21 cellular contexts compared by ENCODE assay signal in the genomic region with DNA sequence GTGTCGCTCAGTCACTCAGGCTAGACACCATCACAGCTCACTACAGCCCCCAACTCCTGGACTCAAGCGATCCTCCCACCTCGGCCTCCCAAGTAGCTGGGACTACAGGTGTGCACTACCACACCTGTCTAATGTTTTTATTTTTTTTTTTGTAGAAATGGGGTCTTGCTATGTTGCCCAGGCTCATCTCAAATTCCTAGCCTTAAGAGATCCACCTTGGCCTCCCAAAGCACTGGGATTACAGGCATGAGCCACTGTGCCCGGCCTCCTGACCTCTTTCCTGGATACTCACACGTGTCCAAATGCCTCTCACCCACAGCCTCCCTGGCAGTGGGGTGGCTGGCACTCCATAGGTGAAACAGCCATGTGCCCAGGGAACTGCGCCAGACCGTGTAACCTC. TPM values are rescaled to one million over a fixed set of nuclear protein-coding genes. Genes with fewer than 3 reads are reported as not detected.
DNase-seq lines count a peak whose midpoint lies in the region; ATAC-seq, FAIRE-seq and TF ChIP-seq lines count a peak whose summit lies in the region.
"Had no signal": no experiment of that assay in that cellular context is flagged by ENCODE, and none has a peak within 500 bp of the region (broad histone marks: within the 10 kb centered on the region; RNA-seq: fewer than 3 reads in every experiment).

No MANE protein-coding gene starts in this region.

- intact Hi-C loops in Right ventricle myocardium inferior (cut with DNase I), result no loop called here
- intact Hi-C loops in cardiac septum (cut with DNase I), result no loop called here
- intact Hi-C loops in K562 (cut with micrococcal nuclease), result no loop called here

- ATAC-seq in Right ventricle myocardium inferior, result no peak
- ATAC-seq in K562, result no peak
- ATAC-seq: A549; CD8-positive, alpha-beta T cell had no signal

- FAIRE-seq in K562 (lab: Jason Lieb, UNC), result no peak
- FAIRE-seq: A549, D721Med, G401.6, GM12891, GM19239 had no signal

- in situ Hi-C loops in K562 (cut with MboI), result no loop called here

- TF ChIP-seq CTCF in HEK293 (tag by site-specific recombination; IDR thresholded peaks at IDR 0.05) (no peak), K562 (IDR thresholded peaks at IDR 0.05 in 2 of 3, conservative IDR thresholded peaks at IDR 0.05 in 1 of 3; ENCODE audit: insufficient read depth in 2 of 3, low read depth in 1 of 3, low read length in 3 of 3) (no peak)

- no TSS peak for BruUV-seq in K562 (replicated peaks; lab: Mats Ljungman, UMichigan)

- H3K27ac ChIP-seq in HEK293 (ENCODE audit: extremely low read depth, low read depth, low read length), result no peak overlapping the region
- no peak overlapping the region for H3K27ac ChIP-seq in K562 (ENCODE audit: extremely low read depth, low read depth, low read length)
- H3K27ac ChIP-seq: 22Rv1; A549; BLaER1 treated with 17β-estradiol and CSF1 and Interleukin-3, amounts not matched to agents 10 nM and 100 nM; C4-2B had no signal

- WGBS in K562 (ENCODE audit: insufficient coverage, low coverage, missing lambda C conversion rate), result 86% methylated on average over 7 of the region's 7 CpGs

- no peaks in the 10 kb centered on the region for H3K9me1 ChIP-seq in K562 (ENCODE audit: control insufficient read depth, insufficient read depth, low read length)

- CTCF ChIA-PET in HEK293 (lab: Yijun Ruan, JAX), result interaction anchor here (1.7 kb wide), 1 partner anchor 12 kb away, joined by 6 read pairs; no protein-coding TSS in a partner anchor
- CTCF ChIA-PET in K562 (lab: Yijun Ruan, JAX; ENCODE audit: low intra/inter-chr PET ratio), result interaction anchor here (0.6 kb wide), 1 partner anchor 455 kb away, joined by 3 read pairs; no protein-coding TSS in a partner anchor

- H3K79me2 ChIP-seq in K562 (ENCODE audit: control insufficient read depth, insufficient read depth, low read length), result no peaks in the 10 kb centered on the region

- DNase-seq in Right ventricle myocardium inferior (ENCODE audit: missing footprints) (peak; percentile 53), cardiac septum (ENCODE audit: low spot score) (no peak), K562 (ENCODE audit: extremely low read depth in 1 of 4, low spot score in 3 of 4) (no peak), amniotic stem cell (lab: John Stamatoyannopoulos, UW) (no peak)
- DNase-seq in activated CD8-positive, alpha-beta memory T cell treated with anti-CD3 and anti-CD28 coated beads, Interleukin-2, amount 50 U/mL, for 48 hours, result no peak
- DNase-seq: AML-193; Caco-2; Calu3; CD4-positive, alpha-beta T cell; CD8-positive, alpha-beta T cell; DMS79 treated with DMSO at 0.1 percent for 48 hours; GF-D8 had no signal

- TF ChIP-seq RAD21 in K562 (CRISPR knock-in tag; conservative IDR thresholded peaks at IDR 0.05 in 1 of 2, IDR thresholded peaks at IDR 0.05 in 1 of 2), result no peak

- no peaks in the 10 kb centered on the region for H3K9me3 ChIP-seq in HEK293 (ENCODE audit: control insufficient read depth, insufficient read depth, low read depth, low read length)
- H3K9me3 ChIP-seq in K562 (replicated peaks; ENCODE audit: control insufficient read depth, insufficient read depth, low read depth, low read length), result no peaks in the 10 kb centered on the region
- H3K9me3 ChIP-seq: A549, Caco-2 had no signal

- no peaks in the 10 kb centered on the region for H4K20me1 ChIP-seq in K562 (replicated peaks; ENCODE audit: control insufficient read depth, insufficient read depth, low read length)
- H4K20me1 ChIP-seq: BLaER1 treated with 17β-estradiol and CSF1 and Interleukin-3, amounts not matched to agents 10 nM and 100 nM had no signal

- POLR2A ChIA-PET in HEK293 (lab: Yijun Ruan, JAX) (no interaction called here), K562 (lab: Yijun Ruan, JAX) (interaction anchor here (0.7 kb wide), 1 partner anchor 18 kb away, joined by 3 read pairs; no protein-coding TSS in a partner anchor)

- no peak overlapping the region for H3K9ac ChIP-seq in K562 (ENCODE audit: insufficient read depth in 1 of 2, low read depth in 2 of 2, low read length in 2 of 2)
- H3K9ac ChIP-seq: BLaER1 treated with 17β-estradiol and CSF1 and Interleukin-3, amounts not matched to agents 10 nM and 100 nM had no signal

- H3K27me3 ChIP-seq in K562 (ENCODE audit: control insufficient read depth in 2 of 2, insufficient read depth in 2 of 2, low read length in 2 of 2), result no peaks in the 10 kb centered on the region
- H3K27me3 ChIP-seq: BLaER1 treated with 17β-estradiol and CSF1 and Interleukin-3, amounts not matched to agents 10 nM and 100 nM had no signal

- peaks cover 25 to 79% of the 10 kb centered on the region in 2 experiments; a peak in 2 of 3 replicates for H3K36me3 ChIP-seq in HEK293 (ENCODE audit: control insufficient read depth in 2 of 2, insufficient read depth in 1 of 2, low read length in 2 of 2)
- H3K36me3 ChIP-seq in K562 (ENCODE audit: control insufficient read depth, insufficient read depth, low read length), result peaks cover 45% of the 10 kb centered on the region; the same call in 1 of the 3 replicates

- TF ChIP-seq POLR2A in K562 (conservative IDR thresholded peaks at IDR 0.05), result no peak

- H3K4me2 ChIP-seq in K562 (ENCODE audit: insufficient read depth, low read length), result no peak overlapping the region
- H3K4me2 ChIP-seq: A549; BLaER1 treated with 17β-estradiol and CSF1 and Interleukin-3, amounts not matched to agents 10 nM and 100 nM had no signal

- H3K4me1 ChIP-seq in HEK293 (ENCODE audit: control insufficient read depth, insufficient read depth, low read length) (no peaks in the 10 kb centered on the region), K562 (replicated peaks in 1 of 2; ENCODE audit: control insufficient read depth in 2 of 2, insufficient read depth in 2 of 2, low read length in 2 of 2) (peaks cover 5 to 7% of the 10 kb centered on the region in 2 experiments; a peak in 4 of 5 replicates)
- H3K4me1 ChIP-seq: A549, Caco-2 had no signal

- H3K4me3 ChIP-seq in HEK293 (ENCODE audit: low read depth, low read length) (no peak overlapping the region), K562 (no peak overlapping the region)
- H3K4me3 ChIP-seq: A549; BLaER1 treated with 17β-estradiol and CSF1 and Interleukin-3, amounts not matched to agents 10 nM and 100 nM had no signal

- H2AFZ ChIP-seq in K562 (ENCODE audit: low read depth, low read length), result no peak overlapping the region

- TF ChIP-seq EP300 in K562 (IDR thresholded peaks at IDR 0.05; ENCODE audit: low read length), result no peak

RNA-seq across cellular contexts. Expression of a gene that starts 17.5 kb away (rescaled TPM):
- 3.8 TPM for total RNA-seq in Right ventricle myocardium inferior
- total RNA-seq in cardiac septum, result 5.2 TPM
- total RNA-seq in K562 (2011; cell fraction: chromatin; rRNA removed; ENCODE audit: low replicate concordance), result 11.8 and 29.1 TPM in 2 replicates
- total RNA-seq in K562 (2011; cell fraction: nucleolus; rRNA removed), result 17.0 TPM in 2 replicates
- 12.7 and 13.1 TPM in 2 replicates for total RNA-seq in K562 (2011; cell fraction: nucleoplasm; rRNA removed)
- total RNA-seq in K562 (2014; rRNA removed), result 4.9 and 6.2 TPM in 2 replicates
- 1.7 and 2.2 TPM in 2 replicates for total RNA-seq in K562 (2014; rRNA removed; fragmentation: Illumina TruSeq; extraction: Trizol)
- total RNA-seq in K562 (2015; rRNA removed; fragmentation: Illumina TruSeq; extraction: Trizol), result 4.4 and 4.5 TPM in 2 replicates
- 6.7 and 7.5 TPM in 2 replicates for total RNA-seq in K562 (2021)
- 5.7 and 6.5 TPM in 2 replicates for polyA plus RNA-seq in K562 (2011; rRNA removed)
- 5.0 and 7.4 TPM in 2 replicates for polyA plus RNA-seq in K562 (2011; cell fraction: cytosol; rRNA removed)
- 17.5 and 25.4 TPM in 2 replicates for polyA plus RNA-seq in K562 (2011; cell fraction: nucleus; rRNA removed)
- 4.1 and 4.9 TPM in 2 replicates for polyA plus RNA-seq in K562 (2012)
- polyA plus RNA-seq in K562 (2014; fragmentation: Illumina TruSeq; extraction: Trizol), result 5.1 and 6.5 TPM in 2 replicates
- under 1 TPM; 0.34 to 0.59 TPM for polyA plus RNA-seq in K562 (2014; fragmentation: Nextera tagmentation; extraction: Ambion mirVana)
- polyA plus RNA-seq in K562 (2014; rRNA removed), result 6.1 and 7.4 TPM in 2 replicates
- 3.5 and 4.8 TPM in 2 replicates for polyA minus RNA-seq in K562 (2011; rRNA and poly(A)+ RNA removed)
- 3.2 and 4.5 TPM in 2 replicates for polyA minus RNA-seq in K562 (2011; cell fraction: cytosol; rRNA and poly(A)+ RNA removed)
- polyA minus RNA-seq in K562 (2011; cell fraction: nucleus; rRNA and poly(A)+ RNA removed), result 7.5 and 8.2 TPM in 2 replicates

RNA-seq across cellular contexts. Expression of a gene that starts 29.3 kb away (rescaled TPM):
- total RNA-seq in Right ventricle myocardium inferior, result 15.3 TPM
- total RNA-seq in cardiac septum, result 32.8 TPM
- total RNA-seq in K562 (2011; cell fraction: chromatin; rRNA removed; ENCODE audit: low replicate concordance), result 47.1 and 120 TPM in 2 replicates
- 24.3 and 29.0 TPM in 2 replicates for total RNA-seq in K562 (2011; cell fraction: nucleolus; rRNA removed)
- total RNA-seq in K562 (2011; cell fraction: nucleoplasm; rRNA removed), result 71.9 and 106 TPM in 2 replicates
- 11.9 and 13.0 TPM in 2 replicates for total RNA-seq in K562 (2014; rRNA removed)
- 20.8 and 21.4 TPM in 2 replicates for total RNA-seq in K562 (2014; rRNA removed; fragmentation: Illumina TruSeq; extraction: Trizol)
- 15.0 and 17.9 TPM in 2 replicates for total RNA-seq in K562 (2015; rRNA removed; fragmentation: Illumina TruSeq; extraction: Trizol)
- total RNA-seq in K562 (2021), result 20.5 and 23.7 TPM in 2 replicates
- polyA plus RNA-seq in K562 (2011; rRNA removed), result 16.7 and 22.0 TPM in 2 replicates
- polyA plus RNA-seq in K562 (2011; cell fraction: cytosol; rRNA removed), result 4.4 and 8.3 TPM in 2 replicates
- polyA plus RNA-seq in K562 (2011; cell fraction: nucleus; rRNA removed), result 35.6 and 38.6 TPM in 2 replicates
- 15.5 and 16.0 TPM in 2 replicates for polyA plus RNA-seq in K562 (2012)
- polyA plus RNA-seq in K562 (2014; fragmentation: Illumina TruSeq; extraction: Trizol), result 16.6 and 23.0 TPM in 2 replicates
- 1 to 10 TPM; 3.1 to 5.8 TPM for polyA plus RNA-seq in K562 (2014; fragmentation: Nextera tagmentation; extraction: Ambion mirVana)
- 25.5 and 26.9 TPM in 2 replicates for polyA plus RNA-seq in K562 (2014; rRNA removed)
- 19.6 and 25.8 TPM in 2 replicates for polyA minus RNA-seq in K562 (2011; rRNA and poly(A)+ RNA removed)
- polyA minus RNA-seq in K562 (2011; cell fraction: cytosol; rRNA and poly(A)+ RNA removed), result 5.0 and 8.9 TPM in 2 replicates
- 11.3 and 17.9 TPM in 2 replicates for polyA minus RNA-seq in K562 (2011; cell fraction: nucleus; rRNA and poly(A)+ RNA removed)

RNA-seq across cellular contexts. Expression of a gene that starts 40.9 kb away (rescaled TPM):
- 0.16 TPM for total RNA-seq in Right ventricle myocardium inferior
- total RNA-seq in cardiac septum, result 5.1 TPM
- 21.9 and 70.4 TPM in 2 replicates for total RNA-seq in K562 (2011; cell fraction: chromatin; rRNA removed; ENCODE audit: low replicate concordance)
- 38.4 and 45.2 TPM in 2 replicates for total RNA-seq in K562 (2011; cell fraction: nucleolus; rRNA removed)
- total RNA-seq in K562 (2011; cell fraction: nucleoplasm; rRNA removed), result 27.3 and 30.9 TPM in 2 replicates
- total RNA-seq in K562 (2014; rRNA removed), result 13.3 and 16.0 TPM in 2 replicates
- total RNA-seq in K562 (2014; rRNA removed; fragmentation: Illumina TruSeq; extraction: Trizol), result 4.9 and 6.8 TPM in 2 replicates
- total RNA-seq in K562 (2015; rRNA removed; fragmentation: Illumina TruSeq; extraction: Trizol), result 8.1 and 9.6 TPM in 2 replicates
- total RNA-seq in K562 (2021), result 15.3 and 20.3 TPM in 2 replicates
- polyA plus RNA-seq in K562 (2011; rRNA removed), result 12.2 and 13.6 TPM in 2 replicates
- 10.0 and 27.5 TPM in 2 replicates for polyA plus RNA-seq in K562 (2011; cell fraction: cytosol; rRNA removed)
- 41.2 and 64.7 TPM in 2 replicates for polyA plus RNA-seq in K562 (2011; cell fraction: nucleus; rRNA removed)
- polyA plus RNA-seq in K562 (2012), result 18.2 and 106 TPM in 2 replicates
- polyA plus RNA-seq in K562 (2014; fragmentation: Illumina TruSeq; extraction: Trizol), result 10.3 and 17.6 TPM in 2 replicates
- polyA plus RNA-seq in K562 (2014; fragmentation: Nextera tagmentation; extraction: Ambion mirVana), result under 1 TPM; 0.27 to 0.66 TPM
- polyA plus RNA-seq in K562 (2014; rRNA removed), result 18.4 and 18.8 TPM in 2 replicates
- 4.3 and 7.9 TPM in 2 replicates for polyA minus RNA-seq in K562 (2011; rRNA and poly(A)+ RNA removed)
- polyA minus RNA-seq in K562 (2011; cell fraction: cytosol; rRNA and poly(A)+ RNA removed), result 3.7 and 7.2 TPM in 2 replicates
- polyA minus RNA-seq in K562 (2011; cell fraction: nucleus; rRNA and poly(A)+ RNA removed), result 12.2 and 18.7 TPM in 2 replicates
- total RNA-seq: Calu3 had no signal
